23 cellular contexts compared by ENCODE assay signal in genomic region chr2:109514857-109515256, GRCh38.
DNase-seq lines count a peak whose midpoint lies in the region; ATAC-seq, FAIRE-seq and TF ChIP-seq lines count a peak whose summit lies in the region.
"Had no signal": no experiment of that assay in that cellular context is flagged by ENCODE, and none has a peak within 500 bp of the region (broad histone marks: within the 10 kb centered on the region; RNA-seq: fewer than 3 reads in every experiment).

No MANE protein-coding gene starts in this region.

- H3K36me3 Mint-ChIP-seq in HFFc6 (ENCODE audit: low read depth): no peaks in the 10 kb centered on the region
- H3K36me3 Mint-ChIP-seq in T-helper 2 cell treated with Interferon-gamma antibody and Interleukin-4, amounts not matched to agents 5 μg/mL and 100 μg/mL, for 36 hours (ENCODE audit: low read depth): no peaks in the 10 kb centered on the region
- H3K36me3 Mint-ChIP-seq: activated naive CD8-positive, alpha-beta T cell; neural progenitor cell had no signal

- peaks cover 24% of the 10 kb centered on the region for H3K4me1 ChIP-seq in muscle layer of colon (ENCODE audit: insufficient read depth, low read length)
- no peaks in the 10 kb centered on the region for H3K4me1 ChIP-seq in small intestine (ENCODE audit: control insufficient read depth in 2 of 2, insufficient read depth in 1 of 2, low read depth in 1 of 2, low read length in 1 of 2)
- H3K4me1 ChIP-seq in SJCRH30: no peaks in the 10 kb centered on the region
- H3K4me1 ChIP-seq: neural progenitor cell, prostate gland had no signal

- H3K9ac ChIP-seq in muscle layer of colon (ENCODE audit: low read length): peak overlapping the region; percentile 21
- H3K9ac ChIP-seq: neural progenitor cell had no signal

- no peaks in the 10 kb centered on the region for H3K9me3 ChIP-seq in muscle layer of colon (ENCODE audit: low read length)
- no peaks in the 10 kb centered on the region for H3K9me3 ChIP-seq in small intestine (ENCODE audit: control insufficient read depth, low read depth)
- H3K9me3 ChIP-seq in SJCRH30 (replicated peaks): no peaks in the 10 kb centered on the region
- H3K9me3 ChIP-seq: mucosa of descending colon, prostate gland, SJSA1 had no signal

- FAIRE-seq in small intestine (lab: Jason Lieb, UNC): no peak
- FAIRE-seq: H1 had no signal

- H3K9me3 Mint-ChIP-seq in HFFc6: no peaks in the 10 kb centered on the region
- no peaks in the 10 kb centered on the region for H3K9me3 Mint-ChIP-seq in T-helper 2 cell treated with Interferon-gamma antibody and Interleukin-4, amounts not matched to agents 5 μg/mL and 100 μg/mL, for 36 hours
- H3K9me3 Mint-ChIP-seq: activated T-cell treated with anti-CD3 and anti-CD28 coated beads, Interleukin-2, amount 50 U/mL, for 72 hours; neural progenitor cell; T-helper 1 cell treated with Interleukin-12 subunit alpha and Interleukin-12 subunit beta and Interleukin-4 antibody, amounts not matched to agents 30 μg/mL and 1 μg/mL, for 36 hours had no signal

- H3K27me3 ChIP-seq in muscle layer of colon (ENCODE audit: control insufficient read depth in 1 of 2, insufficient read depth in 2 of 2, low read length in 2 of 2): no peaks in the 10 kb centered on the region
- H3K27me3 ChIP-seq in small intestine (ENCODE audit: control insufficient read depth in 2 of 2, insufficient read depth in 2 of 2, low read length in 2 of 2): no peaks in the 10 kb centered on the region
- H3K27me3 ChIP-seq in SJCRH30: no peaks in the 10 kb centered on the region; the same call in 1 of the 2 replicates
- H3K27me3 ChIP-seq: neural progenitor cell, SJSA1 had no signal

- peaks cover 13% of the 10 kb centered on the region for H3K4me1 Mint-ChIP-seq in HFFc6 (ENCODE audit: low read depth)
- H3K4me1 Mint-ChIP-seq in T-helper 2 cell treated with Interferon-gamma antibody and Interleukin-4, amounts not matched to agents 5 μg/mL and 100 μg/mL, for 36 hours (ENCODE audit: low read depth): no peaks in the 10 kb centered on the region

- ATAC-seq in GM19395 (IDR thresholded peaks at IDR 0.05; ENCODE audit: unreplicated experiment): no peak

- H3K4me3 Mint-ChIP-seq in HFFc6: no peak overlapping the region; the same call in 1 of the 2 replicates
- no peak overlapping the region for H3K4me3 Mint-ChIP-seq in T-helper 2 cell treated with Interferon-gamma antibody and Interleukin-4, amounts not matched to agents 5 μg/mL and 100 μg/mL, for 36 hours
- H3K4me3 Mint-ChIP-seq: activated naive CD8-positive, alpha-beta T cell; activated T-cell treated with anti-CD3 and anti-CD28 coated beads, Interleukin-2, amount 50 U/mL, for 72 hours; neural progenitor cell; T-helper 1 cell treated with Interleukin-12 subunit alpha and Interleukin-12 subunit beta and Interleukin-4 antibody, amounts not matched to agents 30 μg/mL and 1 μg/mL, for 36 hours had no signal

- no peak for TF ChIP-seq CTCF in HFFc6 (IDR thresholded peaks at IDR 0.05)

- H3K27me3 Mint-ChIP-seq in HFFc6 (ENCODE audit: insufficient read depth): peaks cover 2% of the 10 kb centered on the region; the same call in 1 of the 2 replicates
- H3K27me3 Mint-ChIP-seq in T-helper 2 cell treated with Interferon-gamma antibody and Interleukin-4, amounts not matched to agents 5 μg/mL and 100 μg/mL, for 36 hours (ENCODE audit: low read depth): no peaks in the 10 kb centered on the region
- H3K27me3 Mint-ChIP-seq: activated naive CD8-positive, alpha-beta T cell had no signal

- DNase-seq in HFFc6 (no peak), small intestine (no peak), SJCRH30 (no peak)
- no peak for DNase-seq in T-helper 2 cell treated with Interferon-gamma antibody and Interleukin-4, amounts not matched to agents 5 μg/mL and 100 μg/mL, for 36 hours (ENCODE audit: low spot score)
- DNase-seq: cerebellar nuclear complex; left ventricle myocardium superior; mucosa of descending colon; NCI-H1105 treated with DMSO at 0.1 percent for 48 hours; NCI-H2081; PC-3; stimulated activated CD4-positive, alpha-beta T cell treated with anti-CD3 and anti-CD28 coated beads, Interleukin-4, amount 100 ng/mL, for 1 hour; stimulated activated naive CD4-positive, alpha-beta T cell treated with Interleukin-2 at 50 U/mL for 16 hours had no signal

- H3K27ac Mint-ChIP-seq in HFFc6: peak overlapping the region; percentile 49; the same call in 1 of the 2 replicates
- no peak overlapping the region for H3K27ac Mint-ChIP-seq in T-helper 2 cell treated with Interferon-gamma antibody and Interleukin-4, amounts not matched to agents 5 μg/mL and 100 μg/mL, for 36 hours
- H3K27ac Mint-ChIP-seq: activated naive CD8-positive, alpha-beta T cell; activated T-cell treated with anti-CD3 and anti-CD28 coated beads, Interleukin-2, amount 50 U/mL, for 72 hours; neural progenitor cell; T-helper 1 cell treated with Interleukin-12 subunit alpha and Interleukin-12 subunit beta and Interleukin-4 antibody, amounts not matched to agents 30 μg/mL and 1 μg/mL, for 36 hours had no signal

- H3K4me3 ChIP-seq in muscle layer of colon (ENCODE audit: low read depth in 1 of 2, low read length in 2 of 2): no peak overlapping the region
- H3K4me3 ChIP-seq in small intestine (ENCODE audit: low read depth in 1 of 2, low read length in 2 of 2): no peak overlapping the region
- H3K4me3 ChIP-seq in SJCRH30: no peak overlapping the region
- H3K4me3 ChIP-seq: mucosa of descending colon, neural progenitor cell, prostate gland, SJSA1 had no signal

- peak overlapping the region; percentile 29 for H3K27ac ChIP-seq in cingulate gyrus (ENCODE audit: low read depth, low read length)
- peak overlapping the region; percentile 86 for H3K27ac ChIP-seq in muscle layer of colon (ENCODE audit: low read depth, low read length)
- peak overlapping the region; percentile 83 for H3K27ac ChIP-seq in temporal lobe (ENCODE audit: low read depth, low read length)
- peak overlapping the region in 1 of 2 donors; percentile 6 for H3K27ac ChIP-seq in small intestine (ENCODE audit: low read depth in 1 of 2, low read length in 1 of 2)
- H3K27ac ChIP-seq in SJCRH30: no peak overlapping the region
- H3K27ac ChIP-seq: neural progenitor cell, SJSA1 had no signal

- no peaks in the 10 kb centered on the region for H3K36me3 ChIP-seq in muscle layer of colon (ENCODE audit: insufficient read depth, low read length)
- no peaks in the 10 kb centered on the region for H3K36me3 ChIP-seq in small intestine (ENCODE audit: control insufficient read depth in 2 of 2, insufficient read depth in 2 of 2, low read length in 2 of 2)
- no peaks in the 10 kb centered on the region for H3K36me3 ChIP-seq in SJCRH30
- H3K36me3 ChIP-seq: neural progenitor cell, prostate gland, SJSA1 had no signal

- 89 to 94% (median 93%) methylated on average over 5 of the region's 5 CpGs for WGBS in small intestine, 3 donors
